9 cellular contexts compared by ENCODE assay signal in the genomic region with DNA sequence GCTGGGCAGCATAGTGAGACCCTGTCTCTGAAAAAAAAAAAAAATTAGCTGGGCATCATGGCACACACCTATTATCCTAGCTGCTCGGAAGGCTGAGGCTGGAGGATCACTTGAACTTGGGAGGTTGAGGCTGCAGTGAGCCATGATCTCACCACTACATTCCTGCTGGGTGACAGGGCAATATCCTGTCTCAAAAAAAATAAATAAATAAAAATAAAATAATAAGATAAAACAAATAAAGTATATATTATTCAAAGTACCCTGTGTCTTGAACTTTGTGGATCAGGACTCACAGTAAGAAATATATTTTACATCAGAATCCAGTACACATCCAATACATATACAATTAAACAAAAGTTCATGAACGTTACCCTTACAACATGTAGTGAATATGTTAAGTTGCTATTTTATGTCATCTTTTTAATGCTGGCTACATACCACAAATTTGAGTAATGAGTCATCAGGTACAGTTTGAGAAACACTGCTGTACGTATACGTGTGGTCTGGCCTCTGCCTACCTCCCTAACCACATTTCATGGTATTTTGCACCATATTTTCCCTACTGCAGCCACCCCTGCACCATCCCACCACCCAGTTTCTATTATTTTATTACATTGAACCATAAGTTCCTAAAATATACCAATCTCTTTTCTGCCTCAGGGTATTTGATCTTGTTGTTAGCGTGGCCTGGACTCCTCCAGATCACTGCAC.
DNase-seq lines count a peak whose midpoint lies in the region; ATAC-seq and TF ChIP-seq lines count a peak whose summit lies in the region.
"Had no signal": no experiment of that assay in that cellular context is flagged by ENCODE, and none has a peak within 500 bp of the region (broad histone marks: within the 10 kb centered on the region; RNA-seq: fewer than 3 reads in every experiment).

No MANE protein-coding gene starts in this region.

- intact Hi-C loops in tibial artery (cut with DNase I; ENCODE audit: low total_unique reads): no loop called here

- peaks cover 5% of the 10 kb centered on the region for H3K36me3 Mint-ChIP-seq in activated naive CD8-positive, alpha-beta T cell

- peaks cover 4% of the 10 kb centered on the region for H3K9me3 Mint-ChIP-seq in activated naive CD8-positive, alpha-beta T cell (ENCODE audit: low read depth)

- H3K27ac ChIP-seq in tibial artery: no peak overlapping the region
- H3K27ac ChIP-seq: VCaP had no signal

- no peaks in the 10 kb centered on the region for H3K27me3 Mint-ChIP-seq in activated naive CD8-positive, alpha-beta T cell

- no peak for TF ChIP-seq CTCF in tibial artery (IDR thresholded peaks at IDR 0.05)

- ATAC-seq in HG03460 (IDR thresholded peaks at IDR 0.05; ENCODE audit: unreplicated experiment) (peak; percentile 25), GM19463 (IDR thresholded peaks at IDR 0.05; ENCODE audit: unreplicated experiment) (no peak)

- DNase-seq in activated effector memory CD4-positive, alpha-beta T cell treated with anti-CD3 and anti-CD28 coated beads, Interleukin-2, amount 50 U/mL, for 16 hours: peak; percentile 68
- no peak for DNase-seq in activated effector memory CD4-positive, alpha-beta T cell treated with Interleukin-2 at 50 U/mL for 16 hours
- peak; percentile 11 to 13 for DNase-seq in stimulated activated CD8-positive, alpha-beta memory T cell treated with anti-CD3 and anti-CD28 coated beads, Interleukin-7, amount 100 ng/mL, for 4 hours (ENCODE audit: low read depth in 2 of 2)
- DNase-seq in T-helper 9 cell: no peak
- no peak for DNase-seq in tibial artery

- H3K4me3 ChIP-seq in tibial artery: no peak overlapping the region

- H3K4me1 Mint-ChIP-seq in activated naive CD8-positive, alpha-beta T cell (ENCODE audit: low read depth): peaks cover 35% of the 10 kb centered on the region

- no peaks in the 10 kb centered on the region for H3K36me3 ChIP-seq in tibial artery

- H3K27me3 ChIP-seq in tibial artery: no peaks in the 10 kb centered on the region

- H3K4me1 ChIP-seq in tibial artery: peaks cover 0 to 9% (median 5%) of the 10 kb centered on the region in 4 donors

- H3K9me3 ChIP-seq in tibial artery: no peaks in the 10 kb centered on the region

- peak overlapping the region; percentile 87 for H3K27ac Mint-ChIP-seq in activated naive CD8-positive, alpha-beta T cell

- H3K4me3 Mint-ChIP-seq in activated naive CD8-positive, alpha-beta T cell: peak overlapping the region; percentile 58

Comparison
In these comparisons a context has a peak if more than half of its experiments do, and no peak if none do; other contexts are left out.
1. DNase-seq: peak in activated effector memory CD4-positive, alpha-beta T cell treated with anti-CD3 and anti-CD28 coated beads, Interleukin-2, amount 50 U/mL, for 16 hours (single experiment) and stimulated activated CD8-positive, alpha-beta memory T cell treated with anti-CD3 and anti-CD28 coated beads, Interleukin-7, amount 100 ng/mL, for 4 hours (2 of 2); none in activated effector memory CD4-positive, alpha-beta T cell treated with Interleukin-2 at 50 U/mL for 16 hours (single experiment), T-helper 9 cell (single experiment) and tibial artery (0 of 2).